15 cellular contexts compared by ENCODE assay signal in genomic region chr5:26690511-26690910, GRCh38.
DNase-seq lines count a peak whose midpoint lies in the region; ATAC-seq and TF ChIP-seq lines count a peak whose summit lies in the region.
"Had no signal": no experiment of that assay in that cellular context is flagged by ENCODE, and none has a peak within 500 bp of the region (broad histone marks: within the 10 kb centered on the region; RNA-seq: fewer than 3 reads in every experiment).

No MANE protein-coding gene starts in this region.

- no peaks in the 10 kb centered on the region for H3K4me1 ChIP-seq in mesendoderm (ENCODE audit: control insufficient read depth, low read depth, low read length)
- no peaks in the 10 kb centered on the region for H3K4me1 ChIP-seq in foreskin keratinocyte
- H3K4me1 ChIP-seq: A549, BLaER1 had no signal

- H3K9ac ChIP-seq in mesendoderm (ENCODE audit: low read length): no peak overlapping the region
- H3K9ac ChIP-seq: BLaER1, GM23248 had no signal

- H4K5ac ChIP-seq in mesendoderm (ENCODE audit: low read length): no peak overlapping the region

- H2BK15ac ChIP-seq in mesendoderm (replicated peaks; ENCODE audit: low read depth): no peak overlapping the region

- H3K27ac ChIP-seq in mesendoderm (ENCODE audit: low read depth, low read length): no peak overlapping the region
- H3K27ac ChIP-seq in foreskin keratinocyte: no peak overlapping the region
- H3K27ac ChIP-seq: 22Rv1, A549, BLaER1, GM23248 had no signal

- no peak overlapping the region for H2AK5ac ChIP-seq in mesendoderm (ENCODE audit: low read length)

- H3K23ac ChIP-seq in mesendoderm (ENCODE audit: low read length): no peak overlapping the region

- no peaks in the 10 kb centered on the region for H3K79me1 ChIP-seq in mesendoderm (ENCODE audit: low read length)

- H2BK5ac ChIP-seq in mesendoderm (ENCODE audit: low read length): no peak overlapping the region

- no peak overlapping the region for H3K4ac ChIP-seq in mesendoderm (ENCODE audit: low read depth, low read length)

- no peak overlapping the region for H3K4me2 ChIP-seq in mesendoderm (ENCODE audit: low read length)
- H3K4me2 ChIP-seq: A549, BLaER1 had no signal

- ATAC-seq in foreskin keratinocyte (no peak), Right ventricle myocardium superior (ENCODE audit: poor library complexity) (no peak)
- ATAC-seq: A549, HCT116 had no signal

- H3K79me2 ChIP-seq in mesendoderm (ENCODE audit: control insufficient read depth, insufficient read depth, low read length): no peaks in the 10 kb centered on the region

- no peak for TF ChIP-seq CTCF in foreskin keratinocyte (conservative IDR thresholded peaks at IDR 0.05)

- H4K8ac ChIP-seq in mesendoderm (ENCODE audit: low read depth, low read length): no peak overlapping the region

- H3K4me3 ChIP-seq in mesendoderm (ENCODE audit: low read length): no peak overlapping the region
- H3K4me3 ChIP-seq: A549, BLaER1, GM23248 had no signal

- intact Hi-C loops in Right ventricle myocardium superior (cut with DNase I): no loop called here

- no CpG with 5 or more reads among the region's 1 CpG for WGBS in mesendoderm (ENCODE audit: extremely low coverage, insufficient coverage, low lambda C conversion rate)

- H3K56ac ChIP-seq in mesendoderm (ENCODE audit: low read length): no peak overlapping the region

- peak; percentile 27 for DNase-seq in D341Med (ENCODE audit: low spot score)
- DNase-seq in NCI-H524 treated with DMSO at 0.1 percent for 48 hours (lab: John Stamatoyannopoulos, UW): peak; percentile 18
- peak; percentile 95 for DNase-seq in SK-N-DZ (ENCODE audit: low spot score)
- peak; percentile 88 for DNase-seq in mesendoderm
- DNase-seq in globus pallidus (ENCODE audit: low spot score): no peak
- DNase-seq in foreskin keratinocyte: no peak
- DNase-seq in Right ventricle myocardium superior: no peak
- DNase-seq: CD4-positive, alpha-beta memory T cell; GM23248; H7; IMR-90 had no signal

- H2BK120ac ChIP-seq in mesendoderm (ENCODE audit: low read depth, low read length): no peak overlapping the region

- H3K36me3 ChIP-seq in mesendoderm (ENCODE audit: control insufficient read depth, insufficient read depth, low read length): no peaks in the 10 kb centered on the region
- H3K36me3 ChIP-seq: BLaER1 had no signal

- H3K27me3 ChIP-seq in mesendoderm (ENCODE audit: insufficient read depth, low read length, poor library complexity) (no peaks in the 10 kb centered on the region), foreskin keratinocyte (no peaks in the 10 kb centered on the region)
- H3K27me3 ChIP-seq: BLaER1 had no signal

- H3K18ac ChIP-seq in mesendoderm (ENCODE audit: low read length): no peak overlapping the region

Comparison
In these comparisons a context has a peak if more than half of its experiments do, and no peak if none do; other contexts are left out.
1. DNase-seq: peak in D341Med (single experiment), NCI-H524 treated with DMSO at 0.1 percent for 48 hours (single experiment), SK-N-DZ (single experiment) and mesendoderm (single experiment); none in globus pallidus (single experiment), foreskin keratinocyte (0 of 2) and Right ventricle myocardium superior (single experiment).